Comparison of ENCODE assay signal across 8 cellular contexts in the genomic region with DNA sequence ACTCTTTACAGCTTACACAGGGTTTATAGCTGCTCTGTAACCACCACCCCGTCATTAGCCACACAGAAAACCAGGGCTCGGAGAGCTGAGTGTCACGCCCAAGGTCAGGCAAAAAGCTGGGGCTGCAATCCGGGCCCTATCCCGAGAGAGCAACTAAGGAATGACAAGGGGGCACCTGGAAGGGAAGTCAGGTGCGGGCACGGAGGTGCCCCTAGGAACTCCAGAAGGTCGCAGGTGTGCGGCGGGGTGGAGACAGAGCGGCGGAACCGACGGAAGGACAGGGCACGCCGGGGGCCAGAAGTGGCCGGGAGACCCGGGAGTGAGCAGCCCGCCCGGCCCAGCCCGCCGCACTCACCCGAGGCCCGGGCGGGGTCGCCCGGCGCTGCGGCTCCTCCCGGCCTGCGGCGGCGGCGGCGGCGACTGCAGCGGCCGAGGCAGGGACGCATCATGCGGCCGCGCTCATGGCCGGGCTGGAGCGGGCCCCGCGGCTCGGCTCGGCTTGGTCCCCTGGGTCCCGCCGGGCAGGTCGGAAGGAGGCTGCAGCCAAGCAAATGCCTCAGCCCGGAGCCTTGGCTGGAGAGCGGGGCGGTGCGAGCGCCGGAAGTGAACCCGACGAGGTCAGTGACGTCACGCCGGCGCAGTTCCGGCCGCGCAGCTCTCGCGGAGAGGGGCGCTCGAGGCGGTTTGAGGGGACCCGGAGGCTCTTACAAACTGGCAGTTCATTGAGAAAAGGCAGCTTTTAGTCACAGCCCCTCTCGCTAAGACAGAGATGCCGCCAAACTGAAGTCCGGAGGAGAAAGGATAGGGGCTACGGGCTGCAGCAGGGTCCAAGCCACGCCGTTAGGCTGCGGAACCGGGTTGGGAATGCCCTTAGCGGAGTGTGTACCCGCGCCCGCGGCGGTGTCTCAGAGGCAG. TPM values are rescaled to one million over a fixed set of nuclear protein-coding genes. Genes with fewer than 3 reads are reported as not detected.
DNase-seq lines count a peak whose midpoint lies in the region; ATAC-seq and TF ChIP-seq lines count a peak whose summit lies in the region.

A gene with protein sequence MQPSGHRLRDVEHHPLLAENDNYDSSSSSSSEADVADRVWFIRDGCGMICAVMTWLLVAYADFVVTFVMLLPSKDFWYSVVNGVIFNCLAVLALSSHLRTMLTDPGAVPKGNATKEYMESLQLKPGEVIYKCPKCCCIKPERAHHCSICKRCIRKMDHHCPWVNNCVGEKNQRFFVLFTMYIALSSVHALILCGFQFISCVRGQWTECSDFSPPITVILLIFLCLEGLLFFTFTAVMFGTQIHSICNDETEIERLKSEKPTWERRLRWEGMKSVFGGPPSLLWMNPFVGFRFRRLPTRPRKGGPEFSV (minus strand): TSS at position 605 of the 915 bp plus-strand sequence. CDS start 20,917 bp downstream, outside the sequence.

- peak within 1 kb of the TSS; percentile 91 for H3K9ac ChIP-seq in BLaER1
- H3K9ac ChIP-seq in duodenal mucosa (ENCODE audit: low read depth in 1 of 2, low read length in 2 of 2), result peak within 1 kb of the TSS; percentile 90 to 96

- peaks cover 48% of the 10 kb centered on the region for H4K20me1 ChIP-seq in BLaER1

- H3K27ac ChIP-seq in BLaER1, result peak within 1 kb of the TSS; percentile 93
- peak within 1 kb of the TSS; percentile 97 for H3K27ac ChIP-seq in duodenal mucosa (ENCODE audit: low read depth, low read length)
- H3K27ac ChIP-seq in lower lobe of right lung, result peak within 1 kb of the TSS; percentile 99

- TF ChIP-seq POLR2A in GM19193 (IDR thresholded peaks at IDR 0.05; ENCODE audit: extremely low read depth, insufficient read depth, insufficient read length), result peak; percentile 94

- H3K27me3 ChIP-seq in BLaER1 (no peaks in the 10 kb centered on the region), duodenal mucosa (ENCODE audit: control insufficient read depth in 1 of 2, insufficient read depth in 2 of 2, low read length in 2 of 2) (no peaks in the 10 kb centered on the region), lower lobe of right lung (ENCODE audit: low read depth) (no peaks in the 10 kb centered on the region)

- intact Hi-C loops in lower lobe of right lung (cut with DNase I), result no loop called here

- H3K4me1 Mint-ChIP-seq in activated CD4-positive, alpha-beta memory T cell treated with anti-CD3 and anti-CD28 coated beads, Interleukin-2, amount 10 ng/mL, durations not matched to agents 7 days and 5 days, result peaks cover 38% of the 10 kb centered on the region

- H3K4me3 ChIP-seq in BLaER1 (peak within 1 kb of the TSS; percentile 99), duodenal mucosa (ENCODE audit: low read depth in 1 of 2, low read length in 2 of 2) (peak within 1 kb of the TSS; percentile 90 to 92), lower lobe of right lung (peak within 1 kb of the TSS; percentile 80)

- no peaks in the 10 kb centered on the region for H3K9me3 Mint-ChIP-seq in activated CD4-positive, alpha-beta memory T cell treated with anti-CD3 and anti-CD28 coated beads, Interleukin-2, amount 10 ng/mL, durations not matched to agents 7 days and 5 days

- no peak for TF ChIP-seq CTCF in lower lobe of right lung (IDR thresholded peaks at IDR 0.05)

- H3K4me1 ChIP-seq in BLaER1 (peaks cover 38% of the 10 kb centered on the region), duodenal mucosa (ENCODE audit: control insufficient read depth in 1 of 2, insufficient read depth in 2 of 2, low read length in 2 of 2) (peaks cover 30 to 35% of the 10 kb centered on the region in 2 donors), lower lobe of right lung (peaks cover 58% of the 10 kb centered on the region)

- H3K9me3 ChIP-seq in BLaER1, result no peaks in the 10 kb centered on the region
- no peaks in the 10 kb centered on the region for H3K9me3 ChIP-seq in duodenal mucosa (ENCODE audit: control insufficient read depth in 1 of 2, low read length in 2 of 2)
- no peaks in the 10 kb centered on the region for H3K9me3 ChIP-seq in lower lobe of right lung

- DNase-seq in NCI-H774 (lab: John Stamatoyannopoulos, UW) (peak; percentile 51), lower lobe of right lung (peak; percentile 91)
- DNase-seq in activated CD4-positive, alpha-beta memory T cell treated with anti-CD3 and anti-CD28 coated beads, Interleukin-2, amount 10 ng/mL, durations not matched to agents 7 days and 5 days, result peak; percentile 87
- peak; percentile 70 to 84 (median 75) for DNase-seq in stimulated activated CD4-positive, alpha-beta T cell treated with anti-CD3 and anti-CD28 coated beads, TNF-alpha, amount 100 ng/mL, for 24 hours (ENCODE audit: low read depth in 3 of 3)

- CTCF ChIA-PET in activated CD4-positive, alpha-beta memory T cell treated with anti-CD3 and anti-CD28 coated beads, Interleukin-2, amount 10 ng/mL, durations not matched to agents 7 days and 5 days (lab: Charles Lee), result interaction anchor here (0.9 to 3.2 kb wide), 6 partner anchors 16 to 76 kb away, joined by 3 to 22 read pairs (median 6); a partner anchor contains a TSS

- ATAC-seq in HG03432 (IDR thresholded peaks at IDR 0.05; ENCODE audit: unreplicated experiment), result peak; percentile 95
- ATAC-seq in lower lobe of right lung, result peak; percentile 94 to 98

- POLR2A ChIA-PET in activated CD4-positive, alpha-beta memory T cell treated with anti-CD3 and anti-CD28 coated beads, Interleukin-2, amount 10 ng/mL, durations not matched to agents 7 days and 5 days (lab: Charles Lee), result interaction anchor here (0.8 to 4.2 kb wide), 9 partner anchors 9 to 257 kb away, joined by 3 to 56 read pairs (median 6); a partner anchor contains a TSS

- H3K4me3 Mint-ChIP-seq in activated CD4-positive, alpha-beta memory T cell treated with anti-CD3 and anti-CD28 coated beads, Interleukin-2, amount 10 ng/mL, durations not matched to agents 7 days and 5 days, result peak within 1 kb of the TSS; percentile 98

- H3K36me3 Mint-ChIP-seq in activated CD4-positive, alpha-beta memory T cell treated with anti-CD3 and anti-CD28 coated beads, Interleukin-2, amount 10 ng/mL, durations not matched to agents 7 days and 5 days (ENCODE audit: low read depth), result peaks cover 7% of the 10 kb centered on the region

- peak within 1 kb of the TSS; percentile 94 for H3K27ac Mint-ChIP-seq in activated CD4-positive, alpha-beta memory T cell treated with anti-CD3 and anti-CD28 coated beads, Interleukin-2, amount 10 ng/mL, durations not matched to agents 7 days and 5 days

- H3K27me3 Mint-ChIP-seq in activated CD4-positive, alpha-beta memory T cell treated with anti-CD3 and anti-CD28 coated beads, Interleukin-2, amount 10 ng/mL, durations not matched to agents 7 days and 5 days, result peaks cover 2% of the 10 kb centered on the region

- H3K4me2 ChIP-seq in BLaER1, result peak within 1 kb of the TSS; percentile 87

- peaks cover 15% of the 10 kb centered on the region for H3K36me3 ChIP-seq in BLaER1
- peaks cover 0 to 3% of the 10 kb centered on the region in 2 donors for H3K36me3 ChIP-seq in duodenal mucosa (ENCODE audit: control insufficient read depth in 1 of 2, insufficient read depth in 2 of 2, low read length in 2 of 2)
- peaks cover 4% of the 10 kb centered on the region for H3K36me3 ChIP-seq in lower lobe of right lung

RNA-seq across cellular contexts. Expression of the gene that starts here (rescaled TPM):
- 10 to 100 TPM; 24.6 to 25.1 TPM for total RNA-seq in activated CD4-positive, alpha-beta memory T cell treated with anti-CD3 and anti-CD28 coated beads, Interleukin-2, amount 10 ng/mL, durations not matched to agents 7 days and 5 days
- total RNA-seq in lower lobe of right lung, result 77.9 TPM

Comparison
In these comparisons a context has a peak if more than half of its experiments do, and no peak if none do; other contexts are left out.
1. Peak in every context shown above with its lines: DNase-seq, ATAC-seq, H3K4me3 ChIP-seq and H3K27ac ChIP-seq.